Comparison of ENCODE assay signal across 9 cellular contexts in genomic region chr3:171457263-171458055, GRCh38. TPM values are rescaled to one million over a fixed set of nuclear protein-coding genes. Genes with fewer than 3 reads are reported as not detected.
DNase-seq lines count a peak whose midpoint lies in the region; ATAC-seq and TF ChIP-seq lines count a peak whose summit lies in the region.
"Had no signal": no experiment of that assay in that cellular context is flagged by ENCODE, and none has a peak within 500 bp of the region (broad histone marks: within the 10 kb centered on the region; RNA-seq: fewer than 3 reads in every experiment).

No MANE protein-coding gene starts in this region.

- DNase-seq in NB4 (ENCODE audit: low read depth) (peak; percentile 30), dorsolateral prefrontal cortex (peak in 2 of 10 donors; percentile 7 to 44), MG63 (no peak), NCI-H1417 treated with DMSO at 0.1 percent for 48 hours (lab: John Stamatoyannopoulos, UW) (no peak)
- DNase-seq in stimulated activated CD4-positive, alpha-beta T cell treated with anti-CD3 and anti-CD28 coated beads, Interleukin-4, amount 100 ng/mL, for 1 hour: no peak
- DNase-seq: DMS53 had no signal

- H3K36me3 ChIP-seq in BLaER1 (no peaks in the 10 kb centered on the region), mucosa of stomach (ENCODE audit: control insufficient read depth, insufficient read depth, low read length) (no peaks in the 10 kb centered on the region), MG63 (no peaks in the 10 kb centered on the region)

- H4K20me1 ChIP-seq in BLaER1: no peaks in the 10 kb centered on the region; the same call in 1 of the 2 replicates

- intact Hi-C loops in dorsolateral prefrontal cortex (cut with DNase I): loop anchor here (5.0 to 10.0 kb wide), 2 partner anchors 113 to 270 kb away; no protein-coding TSS in a partner anchor

- H3K27me3 ChIP-seq in BLaER1: peaks cover 27% of the 10 kb centered on the region
- no peaks in the 10 kb centered on the region for H3K27me3 ChIP-seq in dorsolateral prefrontal cortex
- no peaks in the 10 kb centered on the region for H3K27me3 ChIP-seq in mucosa of stomach (ENCODE audit: control insufficient read depth, insufficient read depth, low read length)
- H3K27me3 ChIP-seq in MG63: peaks cover 23% of the 10 kb centered on the region

- peak overlapping the region; percentile 98 for H3K4me2 ChIP-seq in BLaER1

- H3K4me3 ChIP-seq in BLaER1 (peak overlapping the region; percentile 77), NB4 (ENCODE audit: low read depth, low read length) (peak overlapping the region; percentile 91), dorsolateral prefrontal cortex (peak overlapping the region; percentile 58 to 97 (median 84)), mucosa of stomach (ENCODE audit: low read length) (peak overlapping the region; percentile 88), MG63 (no peak overlapping the region)

- H3K9ac ChIP-seq in BLaER1 (no peak overlapping the region), mucosa of stomach (ENCODE audit: low read length) (peak overlapping the region; percentile 73)

- H3K27ac ChIP-seq in BLaER1: no peak overlapping the region
- H3K27ac ChIP-seq in dorsolateral prefrontal cortex: peak overlapping the region in 47 of 59 donors; percentile 9 to 94 (median 83)

- TF ChIP-seq CTCF in NB4 (IDR thresholded peaks at IDR 0.05; ENCODE audit: low read depth, low read length) (no peak), dorsolateral prefrontal cortex (IDR thresholded peaks at IDR 0.05 in 54 of 56, conservative IDR thresholded peaks at IDR 0.05 in 2 of 56; ENCODE audit: low read depth in 1 of 56, partially characterized antibody in 56 of 56) (no peak)

- ATAC-seq in HG02870 (IDR thresholded peaks at IDR 0.05; ENCODE audit: unreplicated experiment): no peak

- no peaks in the 10 kb centered on the region for H3K9me3 ChIP-seq in BLaER1
- H3K9me3 ChIP-seq in mucosa of stomach (ENCODE audit: control insufficient read depth, low read length): no peaks in the 10 kb centered on the region
- no peaks in the 10 kb centered on the region for H3K9me3 ChIP-seq in MG63

- H3K4me1 ChIP-seq in BLaER1 (peaks cover 32% of the 10 kb centered on the region), mucosa of stomach (ENCODE audit: control insufficient read depth, insufficient read depth, low read length) (peaks cover 43% of the 10 kb centered on the region)

- TF ChIP-seq POLR2A in NB4 (IDR thresholded peaks at IDR 0.05; ENCODE audit: extremely low read depth, insufficient read length): no peak

RNA-seq across cellular contexts. Expression of gene TNIK, which starts 2.7 kb away (rescaled TPM):
- total RNA-seq in dorsolateral prefrontal cortex: 100 to 1,000 TPM in 68 of 120 experiments, 10 to 100 TPM in 52; 63.1 to 191 (median 103) TPM
- total RNA-seq in MG63 (2014; rRNA removed; shearing (Covaris generic); ENCODE audit: low replicate concordance): 0.07 TPM in 2 replicates

Comparison
In these comparisons a context has a peak if more than half of its experiments do, and no peak if none do; other contexts are left out.
1. RNA of gene TNIK, which starts 2.7 kb away (total RNA-seq): 63.1 to 191 TPM in dorsolateral prefrontal cortex; 0.07 TPM in MG63; every median in the first group is over 10 times any median in the second.